In the genomic region with DNA sequence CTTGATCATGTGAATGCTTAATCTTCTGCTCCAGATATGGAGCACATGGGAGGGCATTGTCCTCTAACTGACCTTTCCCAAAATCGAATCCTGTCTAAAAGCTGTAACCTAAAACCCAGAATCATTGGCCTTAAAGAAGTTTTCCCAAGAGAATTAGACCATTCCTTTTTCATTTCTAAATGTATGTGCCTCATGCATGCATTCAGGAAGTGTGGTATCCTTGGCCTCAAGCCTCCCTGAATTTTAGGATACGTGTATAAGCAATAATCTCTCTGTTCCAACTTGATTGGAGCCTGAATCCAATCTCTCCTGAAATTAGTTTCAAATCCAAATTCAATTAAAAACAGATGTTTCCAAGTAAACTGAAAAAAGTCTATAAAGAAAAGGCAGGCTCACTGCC, we compare ENCODE assay signal across 17 cellular contexts.
"Had no signal": no experiment of that assay in that cellular context is flagged by ENCODE, and none has a peak within 500 bp of the region (broad histone marks: within the 10 kb centered on the region; RNA-seq: fewer than 3 reads in every experiment).

No MANE protein-coding gene starts in this region.

- H3K4me1 Mint-ChIP-seq: naive thymus-derived CD8-positive, alpha-beta T cell had no signal

- H3K9me3 ChIP-seq: gastroesophageal sphincter, mucosa of descending colon, right atrium auricular region, stomach, thoracic aorta, transverse colon had no signal

- H3K36me3 Mint-ChIP-seq: naive thymus-derived CD8-positive, alpha-beta T cell had no signal

- H3K36me3 ChIP-seq: gastroesophageal sphincter, right atrium auricular region, stomach, thoracic aorta, transverse colon had no signal

- H3K4me3 Mint-ChIP-seq: naive thymus-derived CD8-positive, alpha-beta T cell; neural crest cell had no signal

- DNase-seq: cortex of kidney; effector memory CD4-positive, alpha-beta T cell; glutamatergic neuron; islet precursor cell; mammary epithelial cell; mucosa of descending colon; naive thymus-derived CD8-positive, alpha-beta T cell; small intestine; stimulated activated CD4-positive, alpha-beta T cell treated with anti-CD3 and anti-CD28 coated beads, Interleukin-12 subunit alpha, Interleukin-12 subunit beta, amount 100 ng/mL, for 4 hours; stimulated activated naive CD4-positive, alpha-beta T cell; stomach; substantia nigra; transverse colon had no signal

- H3K4me3 ChIP-seq: gastroesophageal sphincter, mucosa of descending colon, right atrium auricular region, stomach, thoracic aorta, transverse colon had no signal

- H3K4me1 ChIP-seq: gastroesophageal sphincter, right atrium auricular region, stomach, transverse colon had no signal

- H3K27ac ChIP-seq: gastroesophageal sphincter, right atrium auricular region, stomach, thoracic aorta, transverse colon had no signal

- H3K27me3 ChIP-seq: gastroesophageal sphincter, right atrium auricular region, stomach, transverse colon had no signal
